ENCODE assay signal across 8 cellular contexts in genomic region chr4:17511041-17511949, GRCh38. TPM values are rescaled to one million over a fixed set of nuclear protein-coding genes. Genes with fewer than 3 reads are reported as not detected.
DNase-seq lines count a peak whose midpoint lies in the region; ATAC-seq and TF ChIP-seq lines count a peak whose summit lies in the region.

No MANE protein-coding gene starts in this region.

- peak overlapping the region; percentile 35 for H3K4ac ChIP-seq in IMR-90 (ENCODE audit: low read depth, low read length)
- no peak overlapping the region for H3K4ac ChIP-seq in mesendoderm (ENCODE audit: low read depth, low read length)

- DNase-seq in GF-D8 (lab: John Stamatoyannopoulos, UW) (peak; percentile 5), IMR-90 (peak; percentile 33), mesendoderm (peak; percentile 55), NCI-H187 treated with DMSO at 0.1 percent for 48 hours (lab: John Stamatoyannopoulos, UW) (no peak)
- peak; percentile 84 for DNase-seq in activated CD4-positive, alpha-beta T cell treated with anti-CD3 and anti-CD28 coated beads, Interleukin-2, amount 10 ng/mL, durations not matched to agents 24 days and 14 days
- DNase-seq in effector CD4-positive, alpha-beta T cell = peak; percentile 7
- DNase-seq in stimulated activated CD8-positive, alpha-beta memory T cell treated with anti-CD3 and anti-CD28 coated beads, Interleukin-15, amount 100 ng/mL, for 1 hour (ENCODE audit: low read depth) = peak; percentile 7

- H3K23ac ChIP-seq in IMR-90 (ENCODE audit: low read depth, low read length) (peak overlapping the region; percentile 65; the same call in 1 of the 2 replicates), mesendoderm (ENCODE audit: low read length) (peak overlapping the region; percentile 97)

- H2AK5ac ChIP-seq in IMR-90 (ENCODE audit: low read depth, low read length) = no peak overlapping the region
- no peak overlapping the region for H2AK5ac ChIP-seq in mesendoderm (ENCODE audit: low read length)

- dilution Hi-C loops in IMR-90 (cut with HindIII; ENCODE audit: low sequenced_read_pairs, unreplicated experiment) = no loop called here

- peaks cover 6% of the 10 kb centered on the region for H3K36me3 ChIP-seq in IMR-90 (ENCODE audit: control insufficient read depth, insufficient read depth, low read length)
- H3K36me3 ChIP-seq in mesendoderm (ENCODE audit: control insufficient read depth, insufficient read depth, low read length) = no peaks in the 10 kb centered on the region

- no peak for TF ChIP-seq CTCF in IMR-90 (conservative IDR thresholded peaks at IDR 0.05; ENCODE audit: low read depth, low read length)

- H3K56ac ChIP-seq in IMR-90 (ENCODE audit: extremely low read depth, insufficient read depth, low read length) = no peak overlapping the region
- peak overlapping the region; percentile 87 for H3K56ac ChIP-seq in mesendoderm (ENCODE audit: low read length)

- CTCF ChIA-PET in IMR-90 (lab: Yijun Ruan, JAX) = interaction anchor here (0.7 to 1.5 kb wide), 3 partner anchors 14 to 138 kb away, joined by 3 to 7 read pairs (median 4); no protein-coding TSS in a partner anchor

- H4K91ac ChIP-seq in IMR-90 (ENCODE audit: insufficient read depth, low read depth, low read length) = no peak overlapping the region; the same call in 1 of the 2 replicates

- H3K27me3 Mint-ChIP-seq in activated CD4-positive, alpha-beta T cell treated with anti-CD3 and anti-CD28 coated beads, Interleukin-2, amount 10 ng/mL, durations not matched to agents 24 days and 14 days = peaks cover 5% of the 10 kb centered on the region

- H3K27ac ChIP-seq in IMR-90 (ENCODE audit: insufficient read depth, low read length) (peak overlapping the region; percentile 11; the same call in 1 of the 2 replicates), mesendoderm (ENCODE audit: low read depth, low read length) (peak overlapping the region; percentile 0)

- peak overlapping the region; percentile 83 for H3K14ac ChIP-seq in IMR-90 (replicated peaks; ENCODE audit: low read depth, low read length)

- no peak for TF ChIP-seq POLR2A in IMR-90 (IDR thresholded peaks at IDR 0.05; ENCODE audit: low read depth, low read length)

- H4K5ac ChIP-seq in IMR-90 (ENCODE audit: low read depth, low read length) (no peak overlapping the region), mesendoderm (ENCODE audit: low read length) (no peak overlapping the region)

- no peaks in the 10 kb centered on the region for H3K79me2 ChIP-seq in mesendoderm (ENCODE audit: control insufficient read depth, insufficient read depth, low read length)

- no TSS peak for BruUV-seq in IMR-90 (replicated peaks; lab: Mats Ljungman, UMichigan)

- in situ Hi-C loops in IMR-90 (cut with MboI; ENCODE audit: low sequenced_read_pairs) = no loop called here

- TF ChIP-seq RAD21 in IMR-90 (IDR thresholded peaks at IDR 0.05; ENCODE audit: low read length) = no peak

- H3K18ac ChIP-seq in IMR-90 (ENCODE audit: low read depth, low read length) (no peak overlapping the region), mesendoderm (ENCODE audit: low read length) (no peak overlapping the region)

- peaks cover 18% of the 10 kb centered on the region for H3K36me3 Mint-ChIP-seq in activated CD4-positive, alpha-beta T cell treated with anti-CD3 and anti-CD28 coated beads, Interleukin-2, amount 10 ng/mL, durations not matched to agents 24 days and 14 days (ENCODE audit: low read depth)

- H2BK5ac ChIP-seq in IMR-90 (ENCODE audit: low read depth, low read length, poor library complexity, severe bottlenecking) (no peak overlapping the region), mesendoderm (ENCODE audit: low read length) (no peak overlapping the region)

- H2BK20ac ChIP-seq in IMR-90 (ENCODE audit: low read depth, low read length) = no peak overlapping the region

- H3K4me2 ChIP-seq in IMR-90 (ENCODE audit: low read depth, low read length) (peak overlapping the region; percentile 92), mesendoderm (ENCODE audit: low read length) (peak overlapping the region; percentile 86)

- H3K4me3 ChIP-seq in IMR-90 (ENCODE audit: insufficient read depth, low read depth, low read length) (peak overlapping the region; percentile 59), mesendoderm (ENCODE audit: low read length) (peak overlapping the region; percentile 68)

- WGBS in IMR-90 (ENCODE audit: extremely low coverage in 2 of 2, insufficient read length in 1 of 2), 2 experiments = 16% methylated on average over 16 of the region's 44 CpGs; no CpG with 5 or more reads in 1 of the 2 experiments
- no CpG with 5 or more reads among the region's 44 CpGs for WGBS in mesendoderm (ENCODE audit: extremely low coverage, insufficient coverage, low lambda C conversion rate)

- H3K27ac Mint-ChIP-seq in activated CD4-positive, alpha-beta T cell treated with anti-CD3 and anti-CD28 coated beads, Interleukin-2, amount 10 ng/mL, durations not matched to agents 24 days and 14 days = peak overlapping the region; percentile 91

- peaks cover 14% of the 10 kb centered on the region for H3K27me3 ChIP-seq in IMR-90 (ENCODE audit: control insufficient read depth, insufficient read depth, low read length)
- no peaks in the 10 kb centered on the region for H3K27me3 ChIP-seq in mesendoderm (ENCODE audit: insufficient read depth, low read length, poor library complexity)

- no peaks in the 10 kb centered on the region for H3K9me3 Mint-ChIP-seq in activated CD4-positive, alpha-beta T cell treated with anti-CD3 and anti-CD28 coated beads, Interleukin-2, amount 10 ng/mL, durations not matched to agents 24 days and 14 days

- peaks cover 3% of the 10 kb centered on the region; the same call in 1 of the 2 replicates for H3K9me1 ChIP-seq in IMR-90 (ENCODE audit: insufficient read depth, low read length)

- H3K9ac ChIP-seq in IMR-90 (ENCODE audit: low read depth, low read length) (peak overlapping the region; percentile 43), mesendoderm (ENCODE audit: low read length) (peak overlapping the region; percentile 86)

- peaks cover 2% of the 10 kb centered on the region; the same call in 1 of the 2 replicates for H3K4me1 ChIP-seq in IMR-90 (ENCODE audit: control insufficient read depth, insufficient read depth, low read length)
- H3K4me1 ChIP-seq in mesendoderm (ENCODE audit: control insufficient read depth, low read depth, low read length) = peaks cover 2% of the 10 kb centered on the region

- H3K9me3 ChIP-seq in IMR-90 (ENCODE audit: control insufficient read depth, insufficient read depth, low read length) = no peaks in the 10 kb centered on the region

- peak overlapping the region; percentile 81 for H2AK9ac ChIP-seq in IMR-90 (replicated peaks; ENCODE audit: low read depth, low read length, poor library complexity)

- POLR2A ChIA-PET in IMR-90 (lab: Charles Lee; ENCODE audit: unreplicated experiment) = no interaction called here

- H4K20me1 ChIP-seq in IMR-90 (ENCODE audit: insufficient read depth, low read length) = no peaks in the 10 kb centered on the region

- ATAC-seq in GM21576 (IDR thresholded peaks at IDR 0.05; ENCODE audit: unreplicated experiment) (peak; percentile 50), IMR-90 (ENCODE audit: low read depth) (peak; percentile 73)

- intact Hi-C loops in IMR-90 (cut with micrococcal nuclease) = no loop called here
- intact Hi-C loops in activated CD4-positive, alpha-beta T cell treated with anti-CD3 and anti-CD28 coated beads, Interleukin-2, amount 10 ng/mL, durations not matched to agents 24 days and 14 days (cut with micrococcal nuclease) = loop anchor here (5.0 kb wide), 2 partner anchors 101 to 1284 kb away; partner anchors contain the start of genes MED28 and TAPT1

- H2BK120ac ChIP-seq in IMR-90 (ENCODE audit: low read depth, low read length) (no peak overlapping the region), mesendoderm (ENCODE audit: low read depth, low read length) (no peak overlapping the region)

- H3K4me1 Mint-ChIP-seq in activated CD4-positive, alpha-beta T cell treated with anti-CD3 and anti-CD28 coated beads, Interleukin-2, amount 10 ng/mL, durations not matched to agents 24 days and 14 days = peaks cover 18% of the 10 kb centered on the region

- H2BK15ac ChIP-seq in IMR-90 (ENCODE audit: low read depth, low read length) = no peak overlapping the region
- H2BK15ac ChIP-seq in mesendoderm (replicated peaks; ENCODE audit: low read depth) = no peak overlapping the region

- H3K4me3 Mint-ChIP-seq in activated CD4-positive, alpha-beta T cell treated with anti-CD3 and anti-CD28 coated beads, Interleukin-2, amount 10 ng/mL, durations not matched to agents 24 days and 14 days = peak overlapping the region; percentile 96

- peak overlapping the region; percentile 93 for H2AFZ ChIP-seq in IMR-90 (replicated peaks; ENCODE audit: low read length, poor library complexity)

- H3K79me1 ChIP-seq in IMR-90 (ENCODE audit: low read depth in 1 of 2, low read length in 2 of 2) = peaks cover 11 to 21% of the 10 kb centered on the region in 2 experiments
- H3K79me1 ChIP-seq in mesendoderm (ENCODE audit: low read length) = no peaks in the 10 kb centered on the region

- H4K8ac ChIP-seq in IMR-90 (ENCODE audit: low read depth in 2 of 2, low read length in 2 of 2) (peak overlapping the region; percentile 36 to 71; a peak in 2 of 4 replicates), mesendoderm (ENCODE audit: low read depth, low read length) (no peak overlapping the region)

TF ChIP-seq in IMR-90, 13 proteins besides CTCF, POLR2A, EP300 and RAD21:
- TF ChIP-seq CHD1 (IDR thresholded peaks at IDR 0.05; ENCODE audit: low read depth, low read length) (no peak), BHLHE40 (IDR thresholded peaks at IDR 0.05; ENCODE audit: low read depth, low read length) (peak; percentile 65; the same call in 1 of the 2 replicates)
TF ChIP-seq in IMR-90: peak in this region for 1.

RNA-seq across cellular contexts. Expression of gene QDPR, which starts 0.6 kb away (rescaled TPM):
- 10.4 and 10.8 TPM in 2 replicates for total RNA-seq in IMR-90 (2012; rRNA removed)
- 28.4 and 31.1 TPM in 2 replicates for polyA plus RNA-seq in IMR-90 (2012; rRNA removed)
- polyA plus RNA-seq in IMR-90 (2012; cell fraction: cytosol; rRNA removed) = 33.7 and 35.6 TPM in 2 replicates
- polyA plus RNA-seq in IMR-90 (2012; cell fraction: nucleus; rRNA removed; ENCODE audit: low replicate concordance) = 11.3 and 26.4 TPM in 2 replicates
- 31.8 and 34.4 TPM in 2 replicates for total RNA-seq in activated CD4-positive, alpha-beta T cell treated with anti-CD3 and anti-CD28 coated beads, Interleukin-2, amount 10 ng/mL, durations not matched to agents 24 days and 14 days
- 26.1 TPM for polyA plus RNA-seq in mesendoderm (2013, experiment 1 of 2)
- polyA plus RNA-seq in mesendoderm (2013, experiment 2 of 2) = 26.6 TPM

RNA-seq across cellular contexts. Expression of gene CLRN2, which starts 3.7 kb away (rescaled TPM):
- not detected in 2 replicates for total RNA-seq in IMR-90 (2012; rRNA removed)
- not detected in 2 replicates for polyA plus RNA-seq in IMR-90 (2012; rRNA removed)
- not detected in 2 replicates for polyA plus RNA-seq in IMR-90 (2012; cell fraction: cytosol; rRNA removed)
- polyA plus RNA-seq in IMR-90 (2012; cell fraction: nucleus; rRNA removed; ENCODE audit: low replicate concordance) = not detected in 2 replicates
- total RNA-seq in activated CD4-positive, alpha-beta T cell treated with anti-CD3 and anti-CD28 coated beads, Interleukin-2, amount 10 ng/mL, durations not matched to agents 24 days and 14 days = not detected in 2 replicates
- not detected for polyA plus RNA-seq in mesendoderm (2013, experiment 1 of 2)
- not detected for polyA plus RNA-seq in mesendoderm (2013, experiment 2 of 2)
